ENCODE assay signal across 10 cellular contexts in the genomic region with DNA sequence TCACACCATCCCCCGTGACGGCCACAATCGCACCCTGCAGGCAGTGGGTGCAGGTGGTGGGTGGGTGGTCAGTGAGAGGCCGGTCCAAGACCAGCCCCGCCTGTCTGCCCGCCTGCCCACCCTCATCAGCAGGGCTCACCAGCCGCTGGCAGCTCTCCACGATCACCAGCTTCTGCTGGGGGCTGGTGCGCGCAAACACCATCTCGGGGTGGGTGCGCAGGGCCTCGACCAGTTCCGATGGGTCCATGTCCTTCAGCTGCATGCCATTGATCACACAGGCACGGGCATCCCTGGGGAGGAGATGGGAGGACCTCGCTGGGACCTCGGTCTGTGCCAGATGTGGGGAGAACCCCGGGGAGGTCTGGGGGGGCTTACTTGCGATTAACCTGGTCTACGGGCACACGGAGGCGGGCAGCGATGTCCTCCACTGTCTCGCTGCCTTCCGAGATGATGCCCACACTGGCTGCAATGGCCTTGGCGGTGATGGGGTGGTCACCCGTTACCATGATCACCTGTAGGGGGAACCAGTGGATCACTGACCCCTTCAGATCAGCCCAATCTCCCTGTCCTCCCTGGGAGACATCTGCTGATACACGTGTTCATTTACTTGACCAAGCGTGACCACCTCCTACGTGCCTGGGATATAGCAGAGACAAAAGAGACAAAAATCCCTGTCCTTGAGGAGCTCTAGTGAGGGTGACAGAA. TPM values are rescaled to one million over a fixed set of nuclear protein-coding genes. Genes with fewer than 3 reads are reported as not detected.
DNase-seq lines count a peak whose midpoint lies in the region; ATAC-seq and TF ChIP-seq lines count a peak whose summit lies in the region.
"Had no signal": no experiment of that assay in that cellular context is flagged by ENCODE, and none has a peak within 500 bp of the region (broad histone marks: within the 10 kb centered on the region; RNA-seq: fewer than 3 reads in every experiment).

No MANE protein-coding gene starts in this region.

- TF ChIP-seq CTCF in cardiac muscle cell (IDR thresholded peaks at IDR 0.05; ENCODE audit: low read depth, low read length): no peak

- peaks cover 5% of the 10 kb centered on the region for H3K36me3 Mint-ChIP-seq in activated naive CD8-positive, alpha-beta T cell treated with anti-CD3 and anti-CD28 coated beads for 36 hours
- H3K36me3 Mint-ChIP-seq in stimulated activated effector memory CD8-positive, alpha-beta T cell treated with anti-CD3 and anti-CD28 coated beads, Interleukin-12 subunit alpha, Interleukin-12 subunit beta, amount 100 ng/mL, for 72 hours: peaks cover 4% of the 10 kb centered on the region
- H3K36me3 Mint-ChIP-seq: activated CD8-positive, alpha-beta memory T cell treated with anti-CD3 and anti-CD28 coated beads, Interleukin-2, amount 10 ng/mL, durations not matched to agents 7 days and 5 days had no signal

- H3K9me3 ChIP-seq in cardiac muscle cell (ENCODE audit: low read depth): no peaks in the 10 kb centered on the region

- H3K4me1 ChIP-seq in cardiac muscle cell (ENCODE audit: low read depth): no peaks in the 10 kb centered on the region

- H3K36me3 ChIP-seq in cardiac muscle cell: no peaks in the 10 kb centered on the region

- H3K27me3 ChIP-seq in cardiac muscle cell: peaks cover 24% of the 10 kb centered on the region

- H3K4me3 Mint-ChIP-seq in activated naive CD8-positive, alpha-beta T cell treated with anti-CD3 and anti-CD28 coated beads for 36 hours: no peak overlapping the region
- no peak overlapping the region for H3K4me3 Mint-ChIP-seq in stimulated activated effector memory CD8-positive, alpha-beta T cell treated with anti-CD3 and anti-CD28 coated beads, Interleukin-12 subunit alpha, Interleukin-12 subunit beta, amount 100 ng/mL, for 72 hours
- H3K4me3 Mint-ChIP-seq: activated CD8-positive, alpha-beta memory T cell treated with anti-CD3 and anti-CD28 coated beads, Interleukin-2, amount 10 ng/mL, durations not matched to agents 7 days and 5 days had no signal

- peaks cover 3% of the 10 kb centered on the region for H3K4me1 Mint-ChIP-seq in activated naive CD8-positive, alpha-beta T cell treated with anti-CD3 and anti-CD28 coated beads for 36 hours
- peaks cover 12% of the 10 kb centered on the region for H3K4me1 Mint-ChIP-seq in stimulated activated effector memory CD8-positive, alpha-beta T cell treated with anti-CD3 and anti-CD28 coated beads, Interleukin-12 subunit alpha, Interleukin-12 subunit beta, amount 100 ng/mL, for 72 hours

- intact Hi-C loops in Right ventricle myocardium inferior (cut with DNase I): no loop called here
- intact Hi-C loops in left cardiac atrium (cut with DNase I): no loop called here

- no peak overlapping the region for H3K27ac Mint-ChIP-seq in activated naive CD8-positive, alpha-beta T cell treated with anti-CD3 and anti-CD28 coated beads for 36 hours
- no peak overlapping the region for H3K27ac Mint-ChIP-seq in stimulated activated effector memory CD8-positive, alpha-beta T cell treated with anti-CD3 and anti-CD28 coated beads, Interleukin-12 subunit alpha, Interleukin-12 subunit beta, amount 100 ng/mL, for 72 hours
- H3K27ac Mint-ChIP-seq: activated CD8-positive, alpha-beta memory T cell treated with anti-CD3 and anti-CD28 coated beads, Interleukin-2, amount 10 ng/mL, durations not matched to agents 7 days and 5 days had no signal

- peak; percentile 23 to 44 for DNase-seq in cardiac muscle cell (ENCODE audit: low read depth in 1 of 2, low spot score in 1 of 2)
- DNase-seq in Right ventricle myocardium inferior (ENCODE audit: missing footprints): no peak
- DNase-seq in NCI-H748 (lab: John Stamatoyannopoulos, UW; ENCODE audit: unreplicated experiment): peak; percentile 78
- DNase-seq in dermis blood vessel endothelial cell: peak; percentile 50
- no peak for DNase-seq in activated naive CD8-positive, alpha-beta T cell treated with anti-CD3 and anti-CD28 coated beads for 36 hours
- DNase-seq in left cardiac atrium: no peak
- DNase-seq in stimulated activated effector memory CD8-positive, alpha-beta T cell treated with anti-CD3 and anti-CD28 coated beads, Interleukin-12 subunit alpha, Interleukin-12 subunit beta, amount 100 ng/mL, for 72 hours (ENCODE audit: low spot score in 2 of 2): no peak
- DNase-seq: activated CD8-positive, alpha-beta memory T cell treated with anti-CD3 and anti-CD28 coated beads, Interleukin-2, amount 10 ng/mL, durations not matched to agents 7 days and 5 days had no signal

- no peaks in the 10 kb centered on the region for H3K9me3 Mint-ChIP-seq in activated naive CD8-positive, alpha-beta T cell treated with anti-CD3 and anti-CD28 coated beads for 36 hours
- H3K9me3 Mint-ChIP-seq in stimulated activated effector memory CD8-positive, alpha-beta T cell treated with anti-CD3 and anti-CD28 coated beads, Interleukin-12 subunit alpha, Interleukin-12 subunit beta, amount 100 ng/mL, for 72 hours: no peaks in the 10 kb centered on the region

- peaks cover 38% of the 10 kb centered on the region for H3K27me3 Mint-ChIP-seq in activated naive CD8-positive, alpha-beta T cell treated with anti-CD3 and anti-CD28 coated beads for 36 hours

- H3K27ac ChIP-seq in cardiac muscle cell: no peak overlapping the region

- no peak overlapping the region for H3K4me3 ChIP-seq in cardiac muscle cell

- ATAC-seq in Right ventricle myocardium inferior (no peak), left cardiac atrium (no peak), HG03108 (IDR thresholded peaks at IDR 0.05; ENCODE audit: unreplicated experiment) (no peak)
- no peak for ATAC-seq in stimulated activated effector memory CD8-positive, alpha-beta T cell treated with anti-CD3 and anti-CD28 coated beads, Interleukin-12 subunit alpha, Interleukin-12 subunit beta, amount 100 ng/mL, for 72 hours
- ATAC-seq: activated CD8-positive, alpha-beta memory T cell treated with anti-CD3 and anti-CD28 coated beads, Interleukin-2, amount 10 ng/mL, durations not matched to agents 7 days and 5 days had no signal

RNA-seq across cellular contexts. Expression of a gene that starts 8.0 kb away (rescaled TPM):
- 0.74 TPM in 1 of 2 replicates, not detected in the other for total RNA-seq in cardiac muscle cell
- polyA plus RNA-seq in cardiac muscle cell: 0.10 TPM in 1 of 2 replicates, not detected in the other
- not detected for total RNA-seq in Right ventricle myocardium inferior
- total RNA-seq in dermis blood vessel endothelial cell: not detected in 2 replicates
- total RNA-seq in activated naive CD8-positive, alpha-beta T cell treated with anti-CD3 and anti-CD28 coated beads for 36 hours: not detected
- not detected for total RNA-seq in left cardiac atrium
- total RNA-seq: activated CD8-positive, alpha-beta memory T cell treated with anti-CD3 and anti-CD28 coated beads, Interleukin-2, amount 10 ng/mL, durations not matched to agents 7 days and 5 days; glomerular endothelial cell had no signal

RNA-seq across cellular contexts. Expression of a gene that starts 10.0 kb away (rescaled TPM):
- total RNA-seq in cardiac muscle cell (95.9 and 149 TPM in 2 replicates), Right ventricle myocardium inferior (84.6 TPM), dermis blood vessel endothelial cell (57.4 and 68.8 TPM in 2 replicates), left cardiac atrium (10 to 100 TPM; 78.1 to 87.5 TPM)
- polyA plus RNA-seq in cardiac muscle cell: 186 and 260 TPM in 2 replicates
- 10 to 100 TPM; 74.4 to 81.6 TPM for total RNA-seq in activated naive CD8-positive, alpha-beta T cell treated with anti-CD3 and anti-CD28 coated beads for 36 hours

RNA-seq across cellular contexts. Expression of a gene that starts 22.2 kb away (rescaled TPM):
- 0.46 TPM in 1 of 2 replicates, not detected in the other for total RNA-seq in cardiac muscle cell
- polyA plus RNA-seq in cardiac muscle cell: not detected in 2 replicates
- total RNA-seq in Right ventricle myocardium inferior: not detected
- total RNA-seq in dermis blood vessel endothelial cell: not detected in 2 replicates
- total RNA-seq in activated naive CD8-positive, alpha-beta T cell treated with anti-CD3 and anti-CD28 coated beads for 36 hours: not detected
- total RNA-seq in left cardiac atrium: not detected
- total RNA-seq: activated CD8-positive, alpha-beta memory T cell treated with anti-CD3 and anti-CD28 coated beads, Interleukin-2, amount 10 ng/mL, durations not matched to agents 7 days and 5 days; glomerular endothelial cell had no signal

RNA-seq across cellular contexts. Expression of a gene that starts 27.3 kb away (rescaled TPM):
- total RNA-seq in cardiac muscle cell (0.15 TPM in 1 of 2 replicates, not detected in the other), Right ventricle myocardium inferior (not detected), dermis blood vessel endothelial cell (0.09 TPM in 1 of 2 replicates, not detected in the other), left cardiac atrium (not detected)
- not detected in 2 replicates for polyA plus RNA-seq in cardiac muscle cell
- total RNA-seq in activated naive CD8-positive, alpha-beta T cell treated with anti-CD3 and anti-CD28 coated beads for 36 hours: not detected
- total RNA-seq: activated CD8-positive, alpha-beta memory T cell treated with anti-CD3 and anti-CD28 coated beads, Interleukin-2, amount 10 ng/mL, durations not matched to agents 7 days and 5 days; glomerular endothelial cell had no signal

RNA-seq across cellular contexts. Expression of a gene that starts 30.5 kb away (rescaled TPM):
- total RNA-seq in cardiac muscle cell (not detected in 2 replicates), Right ventricle myocardium inferior (not detected), dermis blood vessel endothelial cell (not detected in 2 replicates), left cardiac atrium (not detected)
- polyA plus RNA-seq in cardiac muscle cell: not detected in 2 replicates
- not detected for total RNA-seq in activated naive CD8-positive, alpha-beta T cell treated with anti-CD3 and anti-CD28 coated beads for 36 hours
- total RNA-seq: activated CD8-positive, alpha-beta memory T cell treated with anti-CD3 and anti-CD28 coated beads, Interleukin-2, amount 10 ng/mL, durations not matched to agents 7 days and 5 days; glomerular endothelial cell had no signal

Comparison
In these comparisons a context has a peak if more than half of its experiments do, and no peak if none do; other contexts are left out.
1. DNase-seq: peak in cardiac muscle cell (2 of 2), NCI-H748 (single experiment) and dermis blood vessel endothelial cell (single experiment); none in Right ventricle myocardium inferior (single experiment), activated naive CD8-positive, alpha-beta T cell treated with anti-CD3 and anti-CD28 coated beads for 36 hours (single experiment), left cardiac atrium (single experiment) and stimulated activated effector memory CD8-positive, alpha-beta T cell treated with anti-CD3 and anti-CD28 coated beads, Interleukin-12 subunit alpha, Interleukin-12 subunit beta, amount 100 ng/mL, for 72 hours (0 of 2).